8 cellular contexts compared by ENCODE assay signal in the genomic region with DNA sequence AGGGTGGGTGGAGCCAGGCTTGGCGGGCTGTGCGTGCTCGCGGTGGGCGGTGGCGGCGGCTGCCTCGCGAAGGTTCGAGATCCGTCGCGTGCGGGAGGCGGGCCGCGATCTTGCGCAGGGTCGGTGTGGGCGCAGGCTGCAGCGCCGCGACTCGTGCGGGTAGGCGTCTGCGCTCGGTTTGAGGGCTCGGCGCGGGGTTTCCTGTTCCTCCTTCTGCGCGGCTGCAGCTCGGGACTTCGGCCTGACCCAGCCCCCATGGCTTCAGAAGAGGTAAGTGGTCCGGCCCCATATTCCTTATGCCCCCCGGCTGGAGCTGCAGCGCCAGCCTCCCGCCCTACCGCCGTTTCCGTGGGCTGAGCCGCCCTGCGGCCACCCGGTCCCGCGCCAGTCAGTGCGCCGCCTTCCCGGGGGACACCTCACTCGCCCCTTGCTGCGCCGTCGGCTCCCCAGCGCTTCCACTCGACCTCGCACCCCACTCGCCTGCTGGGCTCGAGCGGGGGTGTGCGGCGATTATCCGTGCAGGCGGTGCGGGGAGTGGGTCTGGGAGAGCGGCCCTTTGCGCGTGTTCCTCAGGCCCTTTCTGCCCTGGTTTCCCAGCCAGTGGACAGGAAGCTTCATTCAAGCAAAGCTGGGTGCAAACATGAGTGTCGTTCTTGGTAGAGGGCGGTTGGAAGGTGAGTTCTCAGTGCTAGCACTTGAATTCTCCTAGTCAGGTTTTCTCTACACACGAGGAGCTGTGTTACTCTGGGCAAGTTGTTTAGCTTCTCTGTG. TPM values are rescaled to one million over a fixed set of nuclear protein-coding genes. Genes with fewer than 3 reads are reported as not detected.
DNase-seq lines count a peak whose midpoint lies in the region; ATAC-seq and TF ChIP-seq lines count a peak whose summit lies in the region.

A gene with protein sequence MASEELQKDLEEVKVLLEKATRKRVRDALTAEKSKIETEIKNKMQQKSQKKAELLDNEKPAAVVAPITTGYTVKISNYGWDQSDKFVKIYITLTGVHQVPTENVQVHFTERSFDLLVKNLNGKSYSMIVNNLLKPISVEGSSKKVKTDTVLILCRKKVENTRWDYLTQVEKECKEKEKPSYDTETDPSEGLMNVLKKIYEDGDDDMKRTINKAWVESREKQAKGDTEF (plus strand): TSS at position 22 of the 771 bp plus-strand sequence. CDS start 234 bp downstream, at position 256.

- TF ChIP-seq CTCF in gastroesophageal sphincter (IDR thresholded peaks at IDR 0.05): peak in 2 of 4 experiments; percentile 8 to 10
- TF ChIP-seq CTCF in neutrophil (IDR thresholded peaks at IDR 0.05): peak; percentile 37

- H3K9me3 ChIP-seq in gastroesophageal sphincter: no peaks in the 10 kb centered on the region
- no peaks in the 10 kb centered on the region for H3K9me3 ChIP-seq in neutrophil

- no peak for TF ChIP-seq EP300 in gastroesophageal sphincter (IDR thresholded peaks at IDR 0.05)

- H3K4me3 ChIP-seq in gastroesophageal sphincter (peak within 1 kb of the TSS; percentile 72 to 97), neutrophil (ENCODE audit: low read depth in 1 of 2, low read length in 1 of 2) (peak within 1 kb of the TSS; percentile 79)

- H3K27me3 ChIP-seq in gastroesophageal sphincter (no peaks in the 10 kb centered on the region), neutrophil (no peaks in the 10 kb centered on the region)

- DNase-seq in NCI-H1105 treated with DMSO at 0.1 percent for 48 hours (lab: John Stamatoyannopoulos, UW) (peak; percentile 47), NCI-H1105 (lab: John Stamatoyannopoulos, UW) (no peak), NCI-H526 (lab: John Stamatoyannopoulos, UW) (peak; percentile 77 to 86), islet precursor cell (no peak)
- peak; percentile 74 for DNase-seq in activated T-cell treated with anti-CD3 and anti-CD28 coated beads, Interleukin-2, amount 50 U/mL, for 24 hours

- H3K4me3 Mint-ChIP-seq in activated T-cell treated with anti-CD3 and anti-CD28 coated beads, Interleukin-2, amount 50 U/mL, for 24 hours: no peak within 1 kb of the TSS

- H3K27ac ChIP-seq in gastroesophageal sphincter (peak within 1 kb of the TSS; percentile 93 to 98 (median 96)), neutrophil (peak within 1 kb of the TSS; percentile 97)

- peaks cover 54% of the 10 kb centered on the region for H3K4me1 Mint-ChIP-seq in activated T-cell treated with anti-CD3 and anti-CD28 coated beads, Interleukin-2, amount 50 U/mL, for 24 hours (ENCODE audit: low read depth)

- H3K36me3 ChIP-seq in gastroesophageal sphincter (peaks cover 0 to 6% of the 10 kb centered on the region in 2 donors), neutrophil (peaks cover 3% of the 10 kb centered on the region)

- peak; percentile 1 for ATAC-seq in HG02571 (IDR thresholded peaks at IDR 0.05; ENCODE audit: unreplicated experiment)
- peak; percentile 84 for ATAC-seq in gastroesophageal sphincter

- 0% methylated on average over 3 to 9 of the region's 71 CpGs for WGBS in gastroesophageal sphincter (ENCODE audit: low coverage in 1 of 2), 2 donors

- peaks cover 55% of the 10 kb centered on the region for H3K36me3 Mint-ChIP-seq in activated T-cell treated with anti-CD3 and anti-CD28 coated beads, Interleukin-2, amount 50 U/mL, for 24 hours (ENCODE audit: low read depth)

- peak in 1 of 2 donors; percentile 10 for TF ChIP-seq POLR2A in gastroesophageal sphincter (IDR thresholded peaks at IDR 0.05)

- no peak within 1 kb of the TSS for H3K27ac Mint-ChIP-seq in activated T-cell treated with anti-CD3 and anti-CD28 coated beads, Interleukin-2, amount 50 U/mL, for 24 hours

- H3K4me1 ChIP-seq in gastroesophageal sphincter (peaks cover 0 to 65% (median 0%) of the 10 kb centered on the region in 3 donors), neutrophil (ENCODE audit: control insufficient read depth in 1 of 2, insufficient read depth in 1 of 2, low read depth in 1 of 2, low read length in 1 of 2) (peaks cover 20 to 22% of the 10 kb centered on the region in 2 experiments)

- no peaks in the 10 kb centered on the region for H3K27me3 Mint-ChIP-seq in activated T-cell treated with anti-CD3 and anti-CD28 coated beads, Interleukin-2, amount 50 U/mL, for 24 hours

- H3K9me3 Mint-ChIP-seq in activated T-cell treated with anti-CD3 and anti-CD28 coated beads, Interleukin-2, amount 50 U/mL, for 24 hours: no peaks in the 10 kb centered on the region

RNA-seq across cellular contexts. Expression of the gene that starts here (rescaled TPM):
- 100 to 1,000 TPM in 2 of 4 donors, 10 to 100 TPM in 2; 52.5 to 261 (median 117) TPM for total RNA-seq in gastroesophageal sphincter

Comparison
In these comparisons a context has a peak if more than half of its experiments do, and no peak if none do; other contexts are left out.
1. DNase-seq: peak in NCI-H1105 treated with DMSO at 0.1 percent for 48 hours (single experiment), NCI-H526 (2 of 2) and activated T-cell treated with anti-CD3 and anti-CD28 coated beads, Interleukin-2, amount 50 U/mL, for 24 hours (single experiment); none in NCI-H1105 (single experiment) and islet precursor cell (single experiment).